In the genomic region with DNA sequence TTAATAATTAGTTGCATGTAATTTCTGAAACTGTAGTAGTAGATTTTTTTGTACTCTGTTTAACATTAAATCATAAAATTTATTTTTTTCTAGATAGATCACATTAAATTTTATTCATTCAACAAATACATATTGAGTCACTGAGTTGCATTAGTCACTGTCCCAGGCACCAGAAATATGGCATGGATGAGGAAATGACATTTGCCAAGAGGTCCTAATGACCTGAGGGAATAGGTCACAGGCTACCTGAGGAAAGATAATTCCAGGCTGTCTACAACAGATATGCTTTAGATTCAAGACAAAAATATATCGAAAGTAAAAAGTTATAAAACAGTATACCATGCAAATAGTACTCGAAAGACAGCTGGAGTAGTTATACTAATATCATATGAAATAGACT, we compare ENCODE assay signal across 16 cellular contexts.
DNase-seq lines count a peak whose midpoint lies in the region; FAIRE-seq and TF ChIP-seq lines count a peak whose summit lies in the region.
"Had no signal": no experiment of that assay in that cellular context is flagged by ENCODE, and none has a peak within 500 bp of the region (broad histone marks: within the 10 kb centered on the region; RNA-seq: fewer than 3 reads in every experiment).

No MANE protein-coding gene starts in this region.

- H3K4me1 ChIP-seq in GM23248 (ENCODE audit: insufficient read depth) (peaks cover 55% of the 10 kb centered on the region), kidney (ENCODE audit: control insufficient read depth in 1 of 2, insufficient read depth in 1 of 2, low read depth in 1 of 2, low read length in 2 of 2) (no peaks in the 10 kb centered on the region)
- H3K4me1 ChIP-seq: BE2C had no signal

- intact Hi-C loops in kidney (cut with DNase I): no loop called here

- TF ChIP-seq CTCF in bronchial epithelial cell (IDR thresholded peaks at IDR 0.05; ENCODE audit: insufficient read depth, low read length, severe bottlenecking) (no peak), kidney (IDR thresholded peaks at IDR 0.05; ENCODE audit: borderline replicate concordance, extremely low read depth, insufficient read depth) (no peak)

- H4K20me1 ChIP-seq in GM23248 (ENCODE audit: insufficient read depth): no peaks in the 10 kb centered on the region

- H3K9me2 ChIP-seq in GM23248 (ENCODE audit: insufficient read depth): no peaks in the 10 kb centered on the region

- no peak overlapping the region for H3K9ac ChIP-seq in GM23248
- H3K9ac ChIP-seq in kidney (ENCODE audit: low read length in 2 of 2): no peak overlapping the region

- no peaks in the 10 kb centered on the region for H3K36me3 ChIP-seq in GM23248 (ENCODE audit: low read depth)
- no peaks in the 10 kb centered on the region for H3K36me3 ChIP-seq in bronchial epithelial cell (ENCODE audit: control insufficient read depth, insufficient read depth, low read length)
- no peaks in the 10 kb centered on the region for H3K36me3 ChIP-seq in kidney (ENCODE audit: control insufficient read depth in 1 of 2, insufficient read depth in 2 of 2, low read length in 2 of 2)
- H3K36me3 ChIP-seq: BE2C, HAP-1 had no signal

- H3K9me3 ChIP-seq in GM23248 (ENCODE audit: low read depth): no peaks in the 10 kb centered on the region
- H3K9me3 ChIP-seq in kidney (ENCODE audit: control insufficient read depth in 1 of 2, low read length in 2 of 2): no peaks in the 10 kb centered on the region
- H3K9me3 ChIP-seq: BE2C, HAP-1 had no signal

- no peak overlapping the region for H3K4me3 ChIP-seq in GM23248
- no peak overlapping the region for H3K4me3 ChIP-seq in bronchial epithelial cell (ENCODE audit: low read depth, low read length)
- no peak overlapping the region for H3K4me3 ChIP-seq in kidney (ENCODE audit: low read length in 2 of 2)
- H3K4me3 ChIP-seq: HAP-1 had no signal

- H3K27me3 ChIP-seq in GM23248 (replicated peaks; ENCODE audit: insufficient read depth): no peaks in the 10 kb centered on the region
- H3K27me3 ChIP-seq in bronchial epithelial cell (ENCODE audit: control insufficient read depth, insufficient read depth, low read length): no peaks in the 10 kb centered on the region
- H3K27me3 ChIP-seq: BE2C had no signal

- H3F3A ChIP-seq in GM23248 (ENCODE audit: insufficient read depth): peaks cover 33% of the 10 kb centered on the region

- FAIRE-seq in bronchial epithelial cell (lab: Jason Lieb, UNC) (no peak), kidney (lab: Jason Lieb, UNC) (peak; percentile 38)
- FAIRE-seq: GM12892, H1 had no signal

- in situ Hi-C loops in GM23248 (cut with MboI): no loop called here

- no peaks in the 10 kb centered on the region for H3K79me2 ChIP-seq in GM23248 (ENCODE audit: insufficient read depth)

- H3K27ac ChIP-seq in GM23248 (no peak overlapping the region), kidney (ENCODE audit: low read depth in 2 of 2, low read length in 2 of 2) (no peak overlapping the region)
- H3K27ac ChIP-seq: C4-2B had no signal

- WGBS in GM23248 (ENCODE audit: low coverage in 1 of 2, low lambda C conversion rate in 2 of 2, missing lambda C conversion rate in 2 of 2), 2 experiments: 95 to 98% methylated on average over 2 of the region's 2 CpGs

- no peak overlapping the region for H2AFZ ChIP-seq in GM23248

- DNase-seq in GM23248: peak; percentile 34
- DNase-seq in bronchial epithelial cell (ENCODE audit: low read depth): peak; percentile 64
- no peak for DNase-seq in kidney
- no peak for DNase-seq in NCI-H82 (lab: John Stamatoyannopoulos, UW)
- DNase-seq in NOMO-1 treated with dmso at 0.1 percent for 144 hours (lab: John Stamatoyannopoulos, UW; ENCODE audit: unreplicated experiment): no peak
- DNase-seq in OCI-M1 (lab: John Stamatoyannopoulos, UW): no peak
- no peak for DNase-seq in mucosa of gallbladder (ENCODE audit: low spot score)
- DNase-seq: BE2C; CD4-positive, alpha-beta memory T cell; DMS79; GDM1; HFFc6 had no signal

- H3K4me2 ChIP-seq in GM23248 (ENCODE audit: unreplicated experiment): no peak overlapping the region

Comparison
In these comparisons a context has a peak if more than half of its experiments do, and no peak if none do; other contexts are left out.
1. DNase-seq: peak in GM23248 (single experiment) and bronchial epithelial cell (single experiment); none in kidney (single experiment), NCI-H82 (single experiment), NOMO-1 treated with dmso at 0.1 percent for 144 hours (single experiment), OCI-M1 (single experiment) and mucosa of gallbladder (single experiment).